11 cellular contexts compared by ENCODE assay signal in the genomic region with DNA sequence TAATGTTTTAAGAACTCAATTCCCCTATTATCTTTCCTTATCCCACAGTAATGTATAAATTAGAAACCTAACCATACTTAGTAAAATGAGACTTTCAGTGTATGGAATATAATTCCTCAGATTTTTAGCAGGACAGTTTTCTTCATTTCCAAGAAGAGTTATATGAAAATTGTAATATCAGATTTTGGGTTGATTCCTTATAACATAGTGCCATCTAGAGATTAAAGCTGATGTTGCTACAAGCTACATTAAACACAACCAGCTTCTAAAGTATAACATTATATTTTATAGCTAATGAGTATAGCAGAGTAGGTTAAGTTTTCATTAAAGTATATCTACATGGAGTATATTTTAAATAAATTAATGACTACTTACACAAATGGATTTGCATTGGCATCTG.
DNase-seq lines count a peak whose midpoint lies in the region; ATAC-seq and TF ChIP-seq lines count a peak whose summit lies in the region.
"Had no signal": no experiment of that assay in that cellular context is flagged by ENCODE, and none has a peak within 500 bp of the region (broad histone marks: within the 10 kb centered on the region; RNA-seq: fewer than 3 reads in every experiment).

No MANE protein-coding gene starts in this region.

- H3K4me3 ChIP-seq in SK-N-SH (ENCODE audit: low read depth in 2 of 2, low read length in 1 of 2) (no peak overlapping the region), tibial nerve (no peak overlapping the region)

- H3K9ac ChIP-seq in SK-N-SH: no peak overlapping the region

- H3K36me3 ChIP-seq in SK-N-SH (replicated peaks in 1 of 2; ENCODE audit: control insufficient read depth in 1 of 2, insufficient read depth in 2 of 2, low read length in 1 of 2) (no peaks in the 10 kb centered on the region), tibial nerve (no peaks in the 10 kb centered on the region)

- CTCF ChIA-PET in SK-N-SH (lab: Yijun Ruan, JAX): interaction anchor here (0.6 to 5.4 kb wide), 19 partner anchors 10 to 230 kb away, joined by 3 to 19 read pairs (median 3); a partner anchor contains a TSS

- H3K9me3 ChIP-seq in SK-N-SH: no peaks in the 10 kb centered on the region
- no peaks in the 10 kb centered on the region for H3K9me3 ChIP-seq in tibial nerve

- no peaks in the 10 kb centered on the region for H4K20me1 ChIP-seq in SK-N-SH (ENCODE audit: insufficient read depth)

- H2AFZ ChIP-seq in SK-N-SH (ENCODE audit: low read depth): no peak overlapping the region

- H3K27ac ChIP-seq in C4-2B (no peak overlapping the region), SK-N-SH (ENCODE audit: low read depth in 2 of 2, low read length in 1 of 2) (no peak overlapping the region), tibial nerve (no peak overlapping the region)

- no peak for TF ChIP-seq POLR2A in tibial nerve (IDR thresholded peaks at IDR 0.05)

- TF ChIP-seq CTCF in C4-2B (conservative IDR thresholded peaks at IDR 0.05) (peak; percentile 75), SK-N-SH (IDR thresholded peaks at IDR 0.05) (peak; percentile 57), tibial nerve (IDR thresholded peaks at IDR 0.05) (peak in 1 of 5 experiments; percentile 17)

- peak; percentile 19 for DNase-seq in SK-N-SH
- peak; percentile 47 for DNase-seq in inferior parietal cortex (ENCODE audit: extremely low spot score)
- DNase-seq in mucosa of gallbladder (ENCODE audit: low spot score): no peak
- DNase-seq in activated CD4-positive, alpha-beta T cell treated with anti-CD3 and anti-CD28 coated beads, Interleukin-2, amount 50 U/mL, for 1 hour: no peak
- DNase-seq in tibial nerve (ENCODE audit: low spot score in 2 of 2): no peak
- DNase-seq: DMS79 treated with DMSO at 0.1 percent for 48 hours; NK-92 treated with Interleukin-12 subunit alpha and Interleukin-12 subunit beta, amount 100 ng/mL, for 24 hours; stimulated activated CD4-positive, alpha-beta T cell treated with anti-CD3 and anti-CD28 coated beads, Interleukin-4, amount 100 ng/mL, for 4 hours had no signal

- no peaks in the 10 kb centered on the region for H3K79me2 ChIP-seq in SK-N-SH (ENCODE audit: insufficient read depth)

- no peak for TF ChIP-seq EP300 in SK-N-SH (IDR thresholded peaks at IDR 0.05; ENCODE audit: borderline replicate concordance in 1 of 2, low read depth in 1 of 2, low read length in 1 of 2)
- no peak for TF ChIP-seq EP300 in tibial nerve (IDR thresholded peaks at IDR 0.05)

- no peak overlapping the region for H3K4me2 ChIP-seq in SK-N-SH

- ATAC-seq in HG03469 (IDR thresholded peaks at IDR 0.05; ENCODE audit: unreplicated experiment) (peak; percentile 47), GM21529 (IDR thresholded peaks at IDR 0.05; ENCODE audit: unreplicated experiment) (no peak)

- H3K27me3 ChIP-seq in SK-N-SH (ENCODE audit: insufficient read depth) (no peaks in the 10 kb centered on the region; the same call in 1 of the 2 replicates), tibial nerve (no peaks in the 10 kb centered on the region)

- POLR2A ChIA-PET in SK-N-SH (lab: Yijun Ruan, JAX): no interaction called here

- peak; percentile 75 for TF ChIP-seq RAD21 in SK-N-SH (IDR thresholded peaks at IDR 0.05; ENCODE audit: low read length)

- no peaks in the 10 kb centered on the region for H3K4me1 ChIP-seq in SK-N-SH (ENCODE audit: control insufficient read depth in 1 of 2, insufficient read depth in 2 of 2, low read depth in 1 of 2, low read length in 1 of 2)
- H3K4me1 ChIP-seq in tibial nerve: no peaks in the 10 kb centered on the region

- H3F3A ChIP-seq in SK-N-SH (replicated peaks; ENCODE audit: insufficient read depth): no peaks in the 10 kb centered on the region

- H3K9me2 ChIP-seq in SK-N-SH: no peaks in the 10 kb centered on the region

TF ChIP-seq in SK-N-SH, 30 proteins besides CTCF, POLR2A, EP300 and RAD21:
- TF ChIP-seq MXI1 (IDR thresholded peaks at IDR 0.05; ENCODE audit: low read depth, low read length) (no peak), SMC3 (IDR thresholded peaks at IDR 0.05; ENCODE audit: low read depth, low read length) (peak; percentile 19; the same call in 1 of the 2 replicates)

Comparison
In these comparisons a context has a peak if more than half of its experiments do, and no peak if none do; other contexts are left out.
1. DNase-seq: peak in SK-N-SH (single experiment) and inferior parietal cortex (single experiment); none in mucosa of gallbladder (single experiment), activated CD4-positive, alpha-beta T cell treated with anti-CD3 and anti-CD28 coated beads, Interleukin-2, amount 50 U/mL, for 1 hour (single experiment) and tibial nerve (0 of 2).